ENCODE assay signal across 27 cellular contexts in the genomic region with DNA sequence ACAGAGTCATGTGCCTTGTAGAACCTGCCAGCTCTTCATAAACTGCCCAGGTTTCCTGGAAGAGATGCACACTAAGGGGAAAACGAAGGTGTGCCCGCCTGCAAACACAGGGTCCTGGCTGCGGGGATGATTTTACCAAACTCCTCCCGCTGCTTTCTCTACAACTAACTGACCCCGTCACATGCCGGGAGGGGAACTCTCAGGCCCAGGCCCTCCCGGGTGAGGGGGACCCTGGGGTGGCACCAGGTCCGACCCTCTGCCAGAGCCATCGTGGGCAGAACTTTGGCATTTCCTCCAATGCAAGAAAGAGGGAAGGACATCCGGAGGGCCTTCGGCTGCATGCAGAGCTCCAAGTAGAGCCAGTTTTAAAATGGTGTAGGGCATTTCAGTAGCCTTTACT. TPM values are rescaled to one million over a fixed set of nuclear protein-coding genes. Genes with fewer than 3 reads are reported as not detected.
"Had no signal": no experiment of that assay in that cellular context is flagged by ENCODE, and none has a peak within 500 bp of the region (broad histone marks: within the 10 kb centered on the region; RNA-seq: fewer than 3 reads in every experiment).

No MANE protein-coding gene starts in this region.

- H3K27me3 ChIP-seq: ovary, sigmoid colon, testis, transverse colon, uterus had no signal

- H3K36me3 ChIP-seq: esophagus squamous epithelium, heart right ventricle, left ventricle myocardium inferior, neutrophil, ovary, prostate gland, sigmoid colon, transverse colon, uterus, WERI-Rb-1 had no signal

- FAIRE-seq: bronchial epithelial cell had no signal

- DNase-seq: activated CD4-positive, alpha-beta memory T cell treated with anti-CD3 and anti-CD28 coated beads, Interleukin-2, amount 10 ng/mL, durations not matched to agents 7 days and 5 days; activated CD4-positive, alpha-beta T cell treated with anti-CD3 and anti-CD28 coated beads for 48 hours; activated effector memory CD4-positive, alpha-beta T cell treated with Interleukin-2 at 50 U/mL for 16 hours; activated naive CD4-positive, alpha-beta T cell treated with Interleukin-2 at 50 U/mL for 16 hours; anterior cingulate cortex; cortex of kidney; effector CD4-positive, alpha-beta T cell; esophagus squamous epithelium; foreskin melanocyte; heart right ventricle; left ventricle myocardium inferior; ovary; retina; sigmoid colon; stimulated activated CD4-positive, alpha-beta T cell treated with anti-CD3 and anti-CD28 coated beads, Interleukin-2, amount 100 ng/mL, for 24 hours; stimulated activated naive CD4-positive, alpha-beta T cell treated with Interleukin-2 at 50 U/mL for 16 hours; T-helper 1 cell; testis; transverse colon; uterus; WERI-Rb-1 had no signal

- H3K4me3 ChIP-seq: esophagus squamous epithelium, heart right ventricle, left ventricle myocardium inferior, ovary, prostate gland, sigmoid colon, smooth muscle cell, testis, transverse colon, uterus had no signal

- H3K4me1 ChIP-seq: esophagus squamous epithelium, heart right ventricle, prostate gland, sigmoid colon, testis, uterus had no signal

- H3K9me3 ChIP-seq: esophagus squamous epithelium, heart right ventricle, left ventricle myocardium inferior, neutrophil, ovary, prostate gland, sigmoid colon, testis, transverse colon, uterus had no signal

- H3K27ac ChIP-seq: esophagus squamous epithelium, heart right ventricle, left ventricle myocardium inferior, neutrophil, ovary, prostate gland, sigmoid colon, testis, uterus, WERI-Rb-1 had no signal

RNA-seq across cellular contexts. Expression of gene CAPN13, which starts 28.6 kb away (rescaled TPM):
- total RNA-seq: activated CD4-positive, alpha-beta memory T cell treated with anti-CD3 and anti-CD28 coated beads, Interleukin-2, amount 10 ng/mL, durations not matched to agents 7 days and 5 days; glomerular endothelial cell; left ventricle myocardium inferior; lung microvascular endothelial cell; sigmoid colon had no signal
- polyA plus RNA-seq: heart right ventricle had no signal
